8 cellular contexts compared by ENCODE assay signal in genomic region chr21:38355992-38356781, GRCh38.
DNase-seq lines count a peak whose midpoint lies in the region; ATAC-seq and TF ChIP-seq lines count a peak whose summit lies in the region.

No MANE protein-coding gene starts in this region.

- H3K9me3 Mint-ChIP-seq in activated T-cell treated with anti-CD3 and anti-CD28 coated beads, Interleukin-2, amount 50 U/mL, for 72 hours, result no peaks in the 10 kb centered on the region
- no peaks in the 10 kb centered on the region for H3K9me3 Mint-ChIP-seq in neural progenitor cell

- H2AFZ ChIP-seq in neural progenitor cell (replicated peaks), result peak overlapping the region; percentile 63

- TF ChIP-seq CTCF in Peyer's patch (IDR thresholded peaks at IDR 0.05), result peak in 5 of 6 experiments; percentile 53 to 88 (median 80)
- TF ChIP-seq CTCF in fibroblast of pulmonary artery (IDR thresholded peaks at IDR 0.05; ENCODE audit: low read length, missing control alignments), result peak; percentile 98
- TF ChIP-seq CTCF in neural progenitor cell (IDR thresholded peaks at IDR 0.05), result peak; percentile 96

- H4K20me1 ChIP-seq in neural progenitor cell (ENCODE audit: low read depth), result no peaks in the 10 kb centered on the region

- no peak overlapping the region for H3K9ac ChIP-seq in neural progenitor cell

- H3K4me1 Mint-ChIP-seq in activated T-cell treated with anti-CD3 and anti-CD28 coated beads, Interleukin-2, amount 50 U/mL, for 72 hours (ENCODE audit: low read depth), result peaks cover 12% of the 10 kb centered on the region
- peaks cover 9% of the 10 kb centered on the region for H3K4me1 Mint-ChIP-seq in neural progenitor cell

- H3K27me3 ChIP-seq in Peyer's patch, result no peaks in the 10 kb centered on the region
- peaks cover 11% of the 10 kb centered on the region for H3K27me3 ChIP-seq in neural progenitor cell

- no peak for TF ChIP-seq POLR2A in Peyer's patch (IDR thresholded peaks at IDR 0.05)

- H3K36me3 Mint-ChIP-seq in activated T-cell treated with anti-CD3 and anti-CD28 coated beads, Interleukin-2, amount 50 U/mL, for 72 hours (ENCODE audit: insufficient read depth in 2 of 2), result no peaks in the 10 kb centered on the region
- H3K36me3 Mint-ChIP-seq in neural progenitor cell, result no peaks in the 10 kb centered on the region

- peaks cover 25% of the 10 kb centered on the region for H3K27me3 Mint-ChIP-seq in activated T-cell treated with anti-CD3 and anti-CD28 coated beads, Interleukin-2, amount 50 U/mL, for 72 hours (ENCODE audit: low read depth)
- H3K27me3 Mint-ChIP-seq in neural progenitor cell (ENCODE audit: insufficient read depth, low read depth), result peaks cover 8% of the 10 kb centered on the region

- no peaks in the 10 kb centered on the region for H3K79me2 ChIP-seq in neural progenitor cell (ENCODE audit: low read depth)

- no peaks in the 10 kb centered on the region for H3K9me3 ChIP-seq in Peyer's patch
- H3K9me3 ChIP-seq in neural progenitor cell (ENCODE audit: low read depth), result no peaks in the 10 kb centered on the region

- H3K27ac ChIP-seq in Peyer's patch (no peak overlapping the region), neural progenitor cell (no peak overlapping the region)

- no peaks in the 10 kb centered on the region for H3K36me3 ChIP-seq in Peyer's patch
- H3K36me3 ChIP-seq in neural progenitor cell, result no peaks in the 10 kb centered on the region

- peak; percentile 84 to 85 for ATAC-seq in activated T-cell treated with anti-CD3 and anti-CD28 coated beads, Interleukin-2, amount 50 U/mL, for 72 hours (replicated peaks in 1 of 2)

- no peak overlapping the region for H3K4me3 Mint-ChIP-seq in activated T-cell treated with anti-CD3 and anti-CD28 coated beads, Interleukin-2, amount 50 U/mL, for 72 hours
- no peak overlapping the region for H3K4me3 Mint-ChIP-seq in neural progenitor cell

- no peak overlapping the region for H3K4me2 ChIP-seq in neural progenitor cell

- no peaks in the 10 kb centered on the region for H3F3A ChIP-seq in neural progenitor cell (ENCODE audit: low read depth)

- H3K4me3 ChIP-seq in Peyer's patch, result no peak overlapping the region
- no peak overlapping the region for H3K4me3 ChIP-seq in fibroblast of pulmonary artery (replicated peaks; ENCODE audit: low read depth, low read length)
- no peak overlapping the region for H3K4me3 ChIP-seq in neural progenitor cell

- no peak overlapping the region for H3K27ac Mint-ChIP-seq in activated T-cell treated with anti-CD3 and anti-CD28 coated beads, Interleukin-2, amount 50 U/mL, for 72 hours
- H3K27ac Mint-ChIP-seq in neural progenitor cell, result peak overlapping the region; percentile 1

- no peaks in the 10 kb centered on the region for H3K4me1 ChIP-seq in Peyer's patch
- peaks cover 5% of the 10 kb centered on the region for H3K4me1 ChIP-seq in neural progenitor cell

- peak; percentile 49 for DNase-seq in SIG-M5 treated with dmso at 0.1 percent for 504 hours (lab: John Stamatoyannopoulos, UW; ENCODE audit: unreplicated experiment)
- no peak for DNase-seq in SIG-M5 (lab: John Stamatoyannopoulos, UW)
- DNase-seq in KG1 (lab: John Stamatoyannopoulos, UW), result peak; percentile 52
- peak; percentile 19 to 83 (median 75) for DNase-seq in Peyer's patch
- DNase-seq in activated T-cell treated with anti-CD3 and anti-CD28 coated beads, Interleukin-2, amount 50 U/mL, for 72 hours, result peak; percentile 76 to 82
- DNase-seq in fibroblast of pulmonary artery (ENCODE audit: low read depth), result peak; percentile 77
- peak; percentile 88 for DNase-seq in neural progenitor cell (ENCODE audit: low spot score)
- DNase-seq in superior temporal gyrus (ENCODE audit: extremely low spot score), result peak; percentile 83
